ENCODE assay signal across 8 cellular contexts in the genomic region with DNA sequence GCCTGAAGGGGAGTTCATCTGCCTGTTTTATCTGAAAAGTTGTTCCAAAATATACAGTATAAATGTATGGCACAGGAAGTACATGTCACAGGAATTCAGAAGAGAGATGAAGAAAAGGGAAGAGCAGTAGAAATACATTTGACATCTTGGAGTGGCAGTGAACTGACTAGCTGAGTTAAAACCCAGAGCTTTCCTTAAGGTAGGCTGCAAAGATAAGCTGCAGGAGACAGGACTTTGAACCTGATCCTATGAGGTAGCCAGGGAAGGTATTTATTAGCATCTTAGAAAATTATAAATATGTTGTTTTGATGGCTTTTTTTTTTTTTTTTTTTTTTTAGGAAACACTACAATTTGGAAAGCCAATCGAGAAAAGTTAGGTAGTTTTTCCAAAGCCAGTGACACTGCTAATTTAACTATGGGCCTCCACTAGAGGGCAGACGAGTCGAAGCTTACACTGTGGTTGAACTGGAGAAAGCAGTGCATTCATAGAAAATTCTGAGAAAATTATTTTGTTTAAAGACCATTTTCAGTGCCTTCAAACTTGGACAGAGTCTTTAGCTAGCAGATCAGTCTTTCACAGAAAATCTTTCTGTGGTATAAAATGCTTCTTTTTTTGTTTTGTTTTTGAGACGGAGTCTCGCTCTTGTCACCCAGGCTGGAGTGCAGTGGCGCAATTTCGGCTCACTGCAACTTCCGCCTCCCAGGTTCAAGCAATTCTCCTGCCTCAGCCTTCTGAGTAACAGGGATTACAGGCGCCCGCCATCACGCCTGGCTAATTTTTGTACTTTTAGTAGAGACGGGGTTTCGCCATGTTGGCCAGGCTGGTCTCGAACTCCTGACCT.
DNase-seq lines count a peak whose midpoint lies in the region; ATAC-seq and TF ChIP-seq lines count a peak whose summit lies in the region.

No MANE protein-coding gene starts in this region.

- TF ChIP-seq POLR2A in adrenal gland (IDR thresholded peaks at IDR 0.05) (no peak), heart left ventricle (IDR thresholded peaks at IDR 0.05) (no peak)

- ATAC-seq in heart left ventricle (peak in 3 of 4 donors; percentile 64 to 84 (median 72)), GM19397 (IDR thresholded peaks at IDR 0.05; ENCODE audit: unreplicated experiment) (no peak), GM18873 (IDR thresholded peaks at IDR 0.05; ENCODE audit: low FRiP score, unreplicated experiment) (no peak)

- 60 to 65% (median 62%) methylated on average over 14 of the region's 14 CpGs for whole genome bisulfite sequencing in adrenal gland, 4 donors
- 69 to 74% (median 72%) methylated on average over 14 of the region's 14 CpGs for WGBS in heart left ventricle, 4 donors

- intact Hi-C loops in adrenal gland (cut with DNase I): loop anchor here (5.0 to 10.0 kb wide), 2 partner anchors 125 to 217 kb away; partner anchors contain the start of gene SSH2 (in 1 of the 2)
- intact Hi-C loops in heart left ventricle (cut with DNase I): loop anchor here (1.0 to 10.0 kb wide), 10 partner anchors 123 to 287 kb away; partner anchors contain the start of gene SSH2 (in 5 of the 10)

- H3K9me3 ChIP-seq in adrenal gland (replicated peaks in 1 of 3) (peaks cover 0 to 3% (median 0%) of the 10 kb centered on the region in 3 donors), heart left ventricle (no peaks in the 10 kb centered on the region)

- TF ChIP-seq CTCF in adrenal gland (IDR thresholded peaks at IDR 0.05) (peak; percentile 34 to 87 (median 82)), heart left ventricle (IDR thresholded peaks at IDR 0.05) (peak; percentile 63 to 88 (median 76))

- DNase-seq in ELR (ENCODE audit: low read depth): peak; percentile 87
- DNase-seq in M059J (ENCODE audit: low read depth): peak; percentile 67
- peak; percentile 23 to 68 (median 50) for DNase-seq in T-helper 1 cell
- peak; percentile 57 to 85 (median 75) for DNase-seq in adrenal gland
- peak in 4 of 5 donors; percentile 54 to 66 (median 60) for DNase-seq in heart left ventricle
- DNase-seq in putamen (ENCODE audit: low spot score): peak; percentile 47

- H3K27me3 ChIP-seq in adrenal gland (no peaks in the 10 kb centered on the region), heart left ventricle (no peaks in the 10 kb centered on the region)

- H3K4me1 ChIP-seq in adrenal gland (replicated peaks in 1 of 2) (no peaks in the 10 kb centered on the region), heart left ventricle (peaks cover 0 to 4% (median 0%) of the 10 kb centered on the region in 12 donors)

- H3K36me3 ChIP-seq in adrenal gland (replicated peaks in 1 of 2): no peaks in the 10 kb centered on the region
- H3K36me3 ChIP-seq in heart left ventricle: no peaks in the 10 kb centered on the region

- H3K4me3 ChIP-seq in adrenal gland (no peak overlapping the region), heart left ventricle (peak overlapping the region in 2 of 12 donors; percentile 18 to 36)

- no peak overlapping the region for H3K27ac ChIP-seq in adrenal gland
- H3K27ac ChIP-seq in heart left ventricle: peak overlapping the region in 1 of 12 donors; percentile 60

Comparison
In these comparisons a context has a peak if more than half of its experiments do, and no peak if none do; other contexts are left out.
1. ATAC-seq: peak in heart left ventricle (3 of 4); none in GM19397 (single experiment) and GM18873 (single experiment).
2. Peak in every context shown above with its lines, with median percentiles within 50 percentile points of each other: DNase-seq.